ENCODE assay signal across 25 cellular contexts in genomic region chr5:159362190-159362589, GRCh38. TPM values are rescaled to one million over a fixed set of nuclear protein-coding genes. Genes with fewer than 3 reads are reported as not detected.
DNase-seq lines count a peak whose midpoint lies in the region; ATAC-seq and TF ChIP-seq lines count a peak whose summit lies in the region.
"Had no signal": no experiment of that assay in that cellular context is flagged by ENCODE, and none has a peak within 500 bp of the region (broad histone marks: within the 10 kb centered on the region; RNA-seq: fewer than 3 reads in every experiment).

No MANE protein-coding gene starts in this region.

- TF ChIP-seq POLR2A in upper lobe of left lung (IDR thresholded peaks at IDR 0.05): no peak
- no peak for TF ChIP-seq POLR2A in transverse colon (IDR thresholded peaks at IDR 0.05)

- ATAC-seq in left cardiac atrium (peak; percentile 23 to 65), upper lobe of left lung (ENCODE audit: low FRiP score in 2 of 2) (peak; percentile 55 to 79)

- H2AFZ ChIP-seq in neuronal stem cell (ENCODE audit: low read length): no peak overlapping the region

- TF ChIP-seq EP300 in upper lobe of left lung (IDR thresholded peaks at IDR 0.05): no peak
- TF ChIP-seq EP300 in transverse colon (IDR thresholded peaks at IDR 0.05; ENCODE audit: low read depth): no peak

- H2AK5ac ChIP-seq in neuronal stem cell (ENCODE audit: low read depth, low read length): no peak overlapping the region

- no peaks in the 10 kb centered on the region for H3K9me3 ChIP-seq in upper lobe of left lung
- H3K9me3 ChIP-seq in transverse colon: no peaks in the 10 kb centered on the region
- H3K9me3 ChIP-seq in neuronal stem cell (replicated peaks in 1 of 2; ENCODE audit: control insufficient read depth in 2 of 2, insufficient read depth in 1 of 2, low read depth in 1 of 2, low read length in 2 of 2): peaks cover 0 to 2% of the 10 kb centered on the region in 2 donors
- H3K9me3 ChIP-seq: colonic mucosa, ovary, SJCRH30, testis had no signal

- in situ Hi-C loops in transverse colon (cut with MboI; ENCODE audit: low pct_ligation_motif_present in 1 of 4, low pct_unique_long_range_greater_than_20kb in 1 of 4, low sequenced_read_pairs in 3 of 4): no loop called here

- no peak overlapping the region for H3K4me2 ChIP-seq in neuronal stem cell (ENCODE audit: insufficient read depth, low read length, poor library complexity, severe bottlenecking)

- H2BK15ac ChIP-seq in neuronal stem cell (ENCODE audit: low read length): no peak overlapping the region

- H3K27ac ChIP-seq in upper lobe of left lung (no peak overlapping the region), transverse colon (no peak overlapping the region), neuronal stem cell (replicated peaks; ENCODE audit: low read length) (no peak overlapping the region)
- H3K27ac ChIP-seq: 22Rv1, C4-2B, colonic mucosa, ovary, SJCRH30, skin epidermis, testis had no signal

- no peak overlapping the region for H3K9ac ChIP-seq in neuronal stem cell (ENCODE audit: low read depth, low read length, poor library complexity)

- intact Hi-C loops in left cardiac atrium (cut with DNase I) (no loop called here), transverse colon (cut with DNase I; ENCODE audit: low total_unique reads) (no loop called here)

- H2BK12ac ChIP-seq in neuronal stem cell (ENCODE audit: low read length): no peak overlapping the region

- H3K27me3 ChIP-seq in upper lobe of left lung (no peaks in the 10 kb centered on the region), transverse colon (no peaks in the 10 kb centered on the region), neuronal stem cell (ENCODE audit: control insufficient read depth in 3 of 3, insufficient read depth in 3 of 3, low read depth in 1 of 3, low read length in 3 of 3) (no peaks in the 10 kb centered on the region)
- H3K27me3 ChIP-seq: colonic mucosa, ovary, SJCRH30, testis had no signal

- H2BK120ac ChIP-seq in neuronal stem cell (ENCODE audit: low read depth, low read length): no peak overlapping the region

- H3K14ac ChIP-seq in neuronal stem cell (ENCODE audit: low read length): no peak overlapping the region

- no peaks in the 10 kb centered on the region for H3K4me1 ChIP-seq in upper lobe of left lung
- no peaks in the 10 kb centered on the region for H3K4me1 ChIP-seq in transverse colon
- no peaks in the 10 kb centered on the region for H3K4me1 ChIP-seq in neuronal stem cell (ENCODE audit: control insufficient read depth in 2 of 2, insufficient read depth in 1 of 2, low read depth in 1 of 2, low read length in 2 of 2)
- H3K4me1 ChIP-seq: colonic mucosa, SJCRH30, testis had no signal

- H3K4ac ChIP-seq in neuronal stem cell (ENCODE audit: low read length): no peak overlapping the region

- no peak overlapping the region for H3K18ac ChIP-seq in neuronal stem cell (ENCODE audit: low read length)

- H4K8ac ChIP-seq in neuronal stem cell (ENCODE audit: low read depth, low read length): no peak overlapping the region

- TF ChIP-seq CTCF in upper lobe of left lung (IDR thresholded peaks at IDR 0.05) (no peak), transverse colon (IDR thresholded peaks at IDR 0.05) (no peak)

- no peak overlapping the region for H3K4me3 ChIP-seq in upper lobe of left lung
- H3K4me3 ChIP-seq in transverse colon: no peak overlapping the region
- H3K4me3 ChIP-seq in neuronal stem cell (ENCODE audit: low read length in 2 of 2): no peak overlapping the region
- H3K4me3 ChIP-seq: colonic mucosa, ovary, SJCRH30, skin epidermis, testis had no signal

- H3K79me1 ChIP-seq in neuronal stem cell (ENCODE audit: low read depth, low read length): no peaks in the 10 kb centered on the region

- no peak overlapping the region for H2BK5ac ChIP-seq in neuronal stem cell (ENCODE audit: low read length)

- H3K36me3 ChIP-seq in upper lobe of left lung (no peaks in the 10 kb centered on the region), transverse colon (no peaks in the 10 kb centered on the region), neuronal stem cell (replicated peaks in 1 of 2; ENCODE audit: control insufficient read depth in 2 of 2, insufficient read depth in 2 of 2, low read length in 2 of 2) (no peaks in the 10 kb centered on the region)
- H3K36me3 ChIP-seq: colonic mucosa, ovary, SJCRH30 had no signal

- DNase-seq in NCI-H1694 treated with DMSO at 0.1 percent for 48 hours (lab: John Stamatoyannopoulos, UW) (peak; percentile 6), NCI-H1694 (lab: John Stamatoyannopoulos, UW) (no peak), SIG-M5 (lab: John Stamatoyannopoulos, UW) (peak; percentile 71), left cardiac atrium (no peak), upper lobe of left lung (peak in 1 of 2 donors; percentile 40), hepatic stellate cell (ENCODE audit: low spot score) (no peak), transverse colon (no peak), neuronal stem cell (ENCODE audit: low spot score) (no peak)
- DNase-seq: activated CD4-positive, alpha-beta T cell treated with anti-CD3 and anti-CD28 coated beads, Interleukin-2, amount 10 ng/mL, durations not matched to agents 24 days and 14 days; activated naive CD4-positive, alpha-beta T cell treated with Interleukin-2 at 50 U/mL for 16 hours; colonic mucosa; DMS79 treated with DMSO at 0.1 percent for 48 hours; HCEC 1CT; Karpas-422; NCI-H1436 treated with DMSO at 0.1 percent for 48 hours; NCI-H345; NK-92 treated with Interleukin-12 subunit alpha and Interleukin-12 subunit beta, amount 100 ng/mL, for 24 hours; ovary; SJCRH30; T1000; testis had no signal

- no peak overlapping the region for H3K23ac ChIP-seq in neuronal stem cell (ENCODE audit: low read depth, low read length, poor library complexity)

- no peak overlapping the region for H4K91ac ChIP-seq in neuronal stem cell (ENCODE audit: low read depth, low read length, poor library complexity)

RNA-seq across cellular contexts. Expression of gene IL12B, which starts 31.9 kb away (rescaled TPM):
- total RNA-seq in left cardiac atrium: not detected
- total RNA-seq in upper lobe of left lung: not detected
- total RNA-seq in transverse colon: not detected
- polyA plus RNA-seq in neuronal stem cell (2013, experiment 1 of 2): not detected
- polyA plus RNA-seq in neuronal stem cell (2013, experiment 2 of 2): not detected
- total RNA-seq: activated CD4-positive, alpha-beta T cell treated with anti-CD3 and anti-CD28 coated beads, Interleukin-2, amount 10 ng/mL, durations not matched to agents 24 days and 14 days; astrocyte; colonic mucosa; ovary; SJCRH30; testis had no signal
- polyA plus RNA-seq: ovary had no signal

Comparison
In these comparisons a context has a peak if more than half of its experiments do, and no peak if none do; other contexts are left out.
1. DNase-seq: peak in NCI-H1694 treated with DMSO at 0.1 percent for 48 hours (single experiment) and SIG-M5 (single experiment); none in NCI-H1694 (single experiment), left cardiac atrium (single experiment), hepatic stellate cell (single experiment), transverse colon (single experiment) and neuronal stem cell (single experiment).